ENCODE assay signal across 8 cellular contexts in genomic region chr5:147857302-147858129, GRCh38. TPM values are rescaled to one million over a fixed set of nuclear protein-coding genes. Genes with fewer than 3 reads are reported as not detected.
DNase-seq lines count a peak whose midpoint lies in the region; ATAC-seq, FAIRE-seq and TF ChIP-seq lines count a peak whose summit lies in the region.

No MANE protein-coding gene starts in this region.

- CTCF ChIA-PET in PC-9 (lab: Charles Lee) = interaction anchor here (0.6 to 1.2 kb wide), 7 partner anchors 13 to 1525 kb away, joined by 3 to 6 read pairs (median 3); no protein-coding TSS in a partner anchor

- DNase-seq in DMS53 treated with DMSO at 0.1 percent for 48 hours (lab: John Stamatoyannopoulos, UW; ENCODE audit: unreplicated experiment) = peak; percentile 55
- peak; percentile 3 for DNase-seq in GM19238 (ENCODE audit: insufficient read length, low spot score)
- DNase-seq in PC-9 = peak; percentile 39 to 51
- peak in 35 of 56 donors; percentile 1 to 84 (median 14) for DNase-seq in amygdala (lab: John Stamatoyannopoulos, UW)
- DNase-seq in hepatocyte (ENCODE audit: low spot score) = peak; percentile 74
- DNase-seq in small intestine = peak; percentile 66

- WGBS in hepatocyte (ENCODE audit: low lambda C conversion rate, missing lambda C conversion rate) = 0% methylated on average over 2 of the region's 2 CpGs
- 0 to 2% (median 1%) methylated on average over 2 of the region's 2 CpGs for WGBS in small intestine, 3 donors

- no peaks in the 10 kb centered on the region for H4K20me1 ChIP-seq in PC-9 (ENCODE audit: insufficient read depth)
- no peaks in the 10 kb centered on the region for H4K20me1 ChIP-seq in hepatocyte (ENCODE audit: insufficient read depth, poor library complexity, severe bottlenecking)

- H3K36me3 ChIP-seq in PC-9 (ENCODE audit: low read depth) (no peaks in the 10 kb centered on the region), hepatocyte (replicated peaks; ENCODE audit: insufficient read depth, low read depth) (no peaks in the 10 kb centered on the region), small intestine (ENCODE audit: control insufficient read depth in 2 of 2, insufficient read depth in 2 of 2, low read length in 2 of 2) (no peaks in the 10 kb centered on the region)

- TF ChIP-seq CTCF in PC-9 (conservative IDR thresholded peaks at IDR 0.05) (peak; percentile 89), hepatocyte (IDR thresholded peaks at IDR 0.05; ENCODE audit: poor library complexity) (peak; percentile 88)

- H3K79me2 ChIP-seq in PC-9 (ENCODE audit: low read depth) (no peaks in the 10 kb centered on the region), hepatocyte (no peaks in the 10 kb centered on the region)

- H3K4me1 ChIP-seq in PC-9 (replicated peaks; ENCODE audit: insufficient read depth) (no peaks in the 10 kb centered on the region), hepatocyte (ENCODE audit: insufficient read depth) (peaks cover 6% of the 10 kb centered on the region), small intestine (ENCODE audit: control insufficient read depth in 2 of 2, insufficient read depth in 1 of 2, low read depth in 1 of 2, low read length in 1 of 2) (peaks cover 0 to 3% of the 10 kb centered on the region in 2 donors)

- H3K4me3 ChIP-seq in PC-9 (no peak overlapping the region), hepatocyte (no peak overlapping the region), small intestine (ENCODE audit: low read depth in 1 of 2, low read length in 2 of 2) (no peak overlapping the region)

- no peak overlapping the region for H3K27ac ChIP-seq in PC-9
- H3K27ac ChIP-seq in hepatocyte = no peak overlapping the region
- no peak overlapping the region for H3K27ac ChIP-seq in small intestine (ENCODE audit: low read depth in 1 of 2, low read length in 1 of 2)

- H3F3A ChIP-seq in PC-9 (ENCODE audit: insufficient read depth, low read depth) = no peaks in the 10 kb centered on the region

- H3K9me3 ChIP-seq in PC-9 (ENCODE audit: insufficient read depth, low read depth) (no peaks in the 10 kb centered on the region), hepatocyte (ENCODE audit: low read depth) (no peaks in the 10 kb centered on the region), small intestine (ENCODE audit: control insufficient read depth, low read depth) (no peaks in the 10 kb centered on the region)

- POLR2A ChIA-PET in PC-9 (lab: Charles Lee; ENCODE audit: unreplicated experiment) = interaction anchor here (0.7 kb wide), 1 partner anchor 241 kb away, joined by 10 read pairs; no protein-coding TSS in a partner anchor

- H2AFZ ChIP-seq in PC-9 (no peak overlapping the region), hepatocyte (no peak overlapping the region)

- peak; percentile 92 for FAIRE-seq in small intestine (lab: Jason Lieb, UNC)

- no peaks in the 10 kb centered on the region for H3K9me2 ChIP-seq in PC-9 (ENCODE audit: insufficient read depth)
- H3K9me2 ChIP-seq in hepatocyte (replicated peaks; ENCODE audit: insufficient read depth) = no peaks in the 10 kb centered on the region

- no peaks in the 10 kb centered on the region for H3K27me3 ChIP-seq in PC-9 (ENCODE audit: insufficient read depth, low read depth)
- H3K27me3 ChIP-seq in hepatocyte = peaks cover 3% of the 10 kb centered on the region
- H3K27me3 ChIP-seq in small intestine (ENCODE audit: control insufficient read depth in 2 of 2, insufficient read depth in 2 of 2, low read length in 2 of 2) = no peaks in the 10 kb centered on the region

- intact Hi-C loops in PC-9 (cut with micrococcal nuclease; ENCODE audit: unreplicated experiment) = loop anchor here (1.0 to 5.0 kb wide), 7 partner anchors 30 to 872 kb away; no protein-coding TSS in a partner anchor

- BruUV-seq in PC-9 (replicated peaks; lab: Mats Ljungman, UMichigan) = no TSS peak

- no peak overlapping the region for H3K4me2 ChIP-seq in PC-9
- no peak overlapping the region for H3K4me2 ChIP-seq in hepatocyte

- ATAC-seq in HG03354 (IDR thresholded peaks at IDR 0.05; ENCODE audit: poor library complexity, severe bottlenecking, unreplicated experiment) (peak; percentile 96), GM21737 (IDR thresholded peaks at IDR 0.05; ENCODE audit: unreplicated experiment) (no peak)

RNA-seq across cellular contexts. Expression of gene SCGB3A2, which starts 21.0 kb away (rescaled TPM):
- total RNA-seq in PC-9 (2021) (not detected in 2 replicates), hepatocyte (32.0 and 33.6 TPM in 2 replicates)
- polyA plus RNA-seq in hepatocyte (70.6 and 84.7 TPM in 2 replicates), small intestine (1 to 10 TPM in 1 of 3 donors, not detected in 2; 4.5 TPM)

RNA-seq across cellular contexts. Expression of gene SPINK1, which starts 26.0 kb away (rescaled TPM):
- total RNA-seq in PC-9 (2021) = not detected in 2 replicates
- 988 and 1,467 TPM in 2 replicates for total RNA-seq in hepatocyte
- 2,511 and 2,947 TPM in 2 replicates for polyA plus RNA-seq in hepatocyte
- polyA plus RNA-seq in small intestine = 1,000 to 10,000 TPM in 2 of 3 donors, 100 to 1,000 TPM in 1; 474 to 1,597 (median 1,188) TPM

RNA-seq across cellular contexts. Expression of gene C5orf46, which starts 48.8 kb away (rescaled TPM):
- total RNA-seq in PC-9 (2021) (1.0 TPM in 1 of 2 replicates, not detected in the other), hepatocyte (not detected in 2 replicates)
- polyA plus RNA-seq in hepatocyte (0.99 and 2.7 TPM in 2 replicates), small intestine (not detected)

Comparison
In these comparisons a context has a peak if more than half of its experiments do, and no peak if none do; other contexts are left out.
1. DNase-seq: peak in every context shown above with its lines; median percentile 74 in hepatocyte; 66 in small intestine; 55 in DMS53 treated with DMSO at 0.1 percent for 48 hours; 45 in PC-9; 14 in amygdala; 3 in GM19238.
2. RNA of gene SCGB3A2, which starts 21.0 kb away (total RNA-seq): 32.0 to 33.6 TPM in hepatocyte; not detected in PC-9; every median in the first group is over 10 times any median in the second.
3. RNA of gene SPINK1, which starts 26.0 kb away (total RNA-seq): 988 to 1,467 TPM in hepatocyte; not detected in PC-9; every median in the first group is over 100 times any median in the second.